In genomic region chr9:136587145-136587943, GRCh38 we compare ENCODE assay signal across 8 cellular contexts. TPM values are rescaled to one million over a fixed set of nuclear protein-coding genes. Genes with fewer than 3 reads are reported as not detected.
A peak's percentile ranks its signal among the peaks of the same experiment; 100 is the strongest.
DNase-seq lines count a peak whose midpoint lies in the region; ATAC-seq and TF ChIP-seq lines count a peak whose summit lies in the region.

No MANE protein-coding gene starts in this region.

- H4K20me1 ChIP-seq in DOHH2 (ENCODE audit: control insufficient read depth, insufficient read depth, low read depth, low read length), result no peaks in the 10 kb centered on the region
- H4K20me1 ChIP-seq in osteoblast (ENCODE audit: insufficient read depth, low read length), result no peaks in the 10 kb centered on the region

- TF ChIP-seq EP300 in esophagus muscularis mucosa (IDR thresholded peaks at IDR 0.05), result no peak

- H3K4me2 ChIP-seq in DOHH2 (ENCODE audit: low read length), result peak overlapping the region; percentile 24; the same call in 1 of the 2 replicates
- no peak overlapping the region for H3K4me2 ChIP-seq in osteoblast (ENCODE audit: insufficient read depth, low read length)

- POLR2A ChIA-PET in RWPE1 (lab: Yijun Ruan, JAX; ENCODE audit: low non-redundant PET), result no interaction called here

- TF ChIP-seq POLR2A in esophagus muscularis mucosa (IDR thresholded peaks at IDR 0.05; ENCODE audit: low read depth), result no peak

- H3K4me3 ChIP-seq in DOHH2 (ENCODE audit: low read length), result no peak overlapping the region
- no peak overlapping the region for H3K4me3 ChIP-seq in cardiac muscle cell
- no peak overlapping the region for H3K4me3 ChIP-seq in osteoblast (ENCODE audit: insufficient read depth, low read length)
- no peak overlapping the region for H3K4me3 ChIP-seq in esophagus muscularis mucosa

- H3K79me2 ChIP-seq in DOHH2 (ENCODE audit: control insufficient read depth, low read length) (no peaks in the 10 kb centered on the region), osteoblast (ENCODE audit: insufficient read depth, low read length) (no peaks in the 10 kb centered on the region)

- intact Hi-C loops in esophagus muscularis mucosa (cut with DNase I), result no loop called here

- H3K36me3 ChIP-seq in DOHH2 (ENCODE audit: control insufficient read depth, low read length), result no peaks in the 10 kb centered on the region
- no peaks in the 10 kb centered on the region for H3K36me3 ChIP-seq in cardiac muscle cell
- H3K36me3 ChIP-seq in osteoblast (ENCODE audit: insufficient read depth, low read length), result no peaks in the 10 kb centered on the region
- H3K36me3 ChIP-seq in esophagus muscularis mucosa, result no peaks in the 10 kb centered on the region

- WGBS in esophagus muscularis mucosa, result 22% methylated on average over 25 of the region's 33 CpGs

- H3K9me2 ChIP-seq in DOHH2 (replicated peaks; ENCODE audit: control insufficient read depth, low read length), result no peaks in the 10 kb centered on the region

- ATAC-seq in activated CD4-positive, CD25-positive, alpha-beta regulatory T cell treated with anti-CD3 and anti-CD28 coated beads, Interleukin-2, amount 50 U/mL, for 24 hours, result no peak

- peaks cover 26% of the 10 kb centered on the region for H3K4me1 ChIP-seq in DOHH2 (ENCODE audit: control insufficient read depth, low read length)
- peaks cover 22% of the 10 kb centered on the region for H3K4me1 ChIP-seq in cardiac muscle cell (ENCODE audit: low read depth)
- H3K4me1 ChIP-seq in osteoblast (ENCODE audit: insufficient read depth, low read length), result peaks cover 3% of the 10 kb centered on the region
- peaks cover 55 to 81% (median 66%) of the 10 kb centered on the region in 4 donors for H3K4me1 ChIP-seq in esophagus muscularis mucosa

- no peak for DNase-seq in RWPE1 (ENCODE audit: low spot score)
- DNase-seq in cardiac muscle cell (ENCODE audit: low read depth in 1 of 2, low spot score in 1 of 2), result peak; percentile 49 to 93
- peak; percentile 90 for DNase-seq in osteoblast (ENCODE audit: insufficient read length, low spot score, missing footprints)
- no peak for DNase-seq in esophagus muscularis mucosa (ENCODE audit: extremely low spot score)
- DNase-seq in stimulated activated naive CD4-positive, alpha-beta T cell (lab: John Stamatoyannopoulos, UW), result no peak
- DNase-seq in RKO (ENCODE audit: low spot score), result no peak

- H3K27ac ChIP-seq in DOHH2 (ENCODE audit: low read depth, low read length) (no peak overlapping the region), RWPE1 (peak overlapping the region; percentile 54), cardiac muscle cell (no peak overlapping the region), osteoblast (ENCODE audit: low read depth, low read length) (no peak overlapping the region), esophagus muscularis mucosa (replicated peaks in 1 of 4) (no peak overlapping the region)

- H2AFZ ChIP-seq in osteoblast (ENCODE audit: low read length), result no peak overlapping the region

- H3K27me3 ChIP-seq in DOHH2 (ENCODE audit: control insufficient read depth, low read length) (peaks cover 15% of the 10 kb centered on the region), cardiac muscle cell (no peaks in the 10 kb centered on the region), osteoblast (ENCODE audit: insufficient read depth, low read length) (no peaks in the 10 kb centered on the region), esophagus muscularis mucosa (peaks cover 0 to 9% (median 2%) of the 10 kb centered on the region in 4 donors)

- TF ChIP-seq CTCF in DOHH2 (IDR thresholded peaks at IDR 0.05; ENCODE audit: low read depth, low read length, poor library complexity, severe bottlenecking) (no peak), RWPE1 (conservative IDR thresholded peaks at IDR 0.05; ENCODE audit: low read depth) (no peak), cardiac muscle cell (IDR thresholded peaks at IDR 0.05; ENCODE audit: low read depth, low read length) (no peak), osteoblast (IDR thresholded peaks at IDR 0.05; ENCODE audit: extremely low read depth, low read depth, low read length) (no peak), esophagus muscularis mucosa (IDR thresholded peaks at IDR 0.05) (no peak)

- peaks cover under 1% of the 10 kb centered on the region; the same call in 1 of the 2 replicates for H3F3A ChIP-seq in DOHH2 (ENCODE audit: control insufficient read depth, insufficient read depth)

- CTCF ChIA-PET in RWPE1 (lab: Yijun Ruan, JAX), result no interaction called here

- H3K9me3 ChIP-seq in DOHH2 (ENCODE audit: control insufficient read depth, insufficient read depth, low read length) (peaks cover 6% of the 10 kb centered on the region), cardiac muscle cell (ENCODE audit: low read depth) (no peaks in the 10 kb centered on the region), osteoblast (ENCODE audit: low read depth, low read length) (no peaks in the 10 kb centered on the region), esophagus muscularis mucosa (no peaks in the 10 kb centered on the region)

RNA-seq across cellular contexts. Expression of gene NOTCH1, which starts 41.5 kb away (rescaled TPM):
- total RNA-seq in cardiac muscle cell (17.8 and 20.9 TPM in 2 replicates), osteoblast (10.5 and 14.4 TPM in 2 replicates), esophagus muscularis mucosa (10 to 100 TPM; 48.6 to 90.6 (median 58.8) TPM)
- polyA plus RNA-seq in cardiac muscle cell, result 7.1 and 7.3 TPM in 2 replicates

Comparison
In these comparisons a context has a peak if more than half of its experiments do, and no peak if none do; other contexts are left out.
1. DNase-seq: peak in cardiac muscle cell (2 of 2) and osteoblast (single experiment); none in RWPE1 (single experiment), esophagus muscularis mucosa (single experiment), stimulated activated naive CD4-positive, alpha-beta T cell (0 of 6) and RKO (single experiment).